Comparison of ENCODE assay signal across 28 cellular contexts in the genomic region with DNA sequence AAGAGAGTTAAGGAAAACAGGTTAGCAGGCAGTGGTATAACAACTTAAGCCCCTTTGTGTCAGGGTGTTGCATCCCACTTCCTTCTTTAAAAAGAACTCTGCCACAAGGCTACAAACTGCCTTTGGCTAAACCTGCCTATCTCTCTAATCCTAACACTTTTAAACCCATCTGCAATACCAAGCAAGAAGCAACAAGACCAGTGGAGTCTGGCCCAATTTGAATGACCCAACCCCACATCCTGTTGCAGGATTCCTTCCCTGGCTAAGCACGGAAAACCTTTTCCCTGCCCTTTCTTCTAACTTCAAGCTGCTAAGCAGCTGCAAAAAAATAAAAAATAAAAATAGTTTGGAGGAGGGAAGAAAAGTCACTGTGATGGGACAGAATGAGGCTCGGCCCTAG.
DNase-seq lines count a peak whose midpoint lies in the region; ATAC-seq and TF ChIP-seq lines count a peak whose summit lies in the region.
"Had no signal": no experiment of that assay in that cellular context is flagged by ENCODE, and none has a peak within 500 bp of the region (broad histone marks: within the 10 kb centered on the region; RNA-seq: fewer than 3 reads in every experiment).

No MANE protein-coding gene starts in this region.

- H3K4me3 ChIP-seq in cardiac fibroblast (replicated peaks in 1 of 2; ENCODE audit: low read depth in 2 of 2, low read length in 2 of 2) = no peak overlapping the region
- H3K4me3 ChIP-seq: coronary artery, gastroesophageal sphincter, right atrium auricular region, SK-N-MC, testis had no signal

- no peak for TF ChIP-seq CTCF in cardiac fibroblast (IDR thresholded peaks at IDR 0.05; ENCODE audit: low read depth, low read length)

- no peak for ATAC-seq in GM21619 (IDR thresholded peaks at IDR 0.05; ENCODE audit: unreplicated experiment)
- ATAC-seq: activated CD8-positive, alpha-beta T cell treated with anti-CD3 and anti-CD28 coated beads, Interleukin-2, amount 10 ng/mL, durations not matched to agents 7 days and 5 days; gastroesophageal sphincter; stimulated activated naive CD8-positive, alpha-beta T cell treated with anti-CD3 and anti-CD28 coated beads, Interleukin-15, Interleukin-2, amounts not matched to agents 100 U/mL and 50 U/mL, for 24 hours had no signal

- peak; percentile 22 for DNase-seq in AG08395 (ENCODE audit: low spot score)
- peak; percentile 8 for DNase-seq in OCI-M1 (lab: John Stamatoyannopoulos, UW)
- DNase-seq in cardiac fibroblast (ENCODE audit: low read depth in 2 of 2) = peak; percentile 11 to 26
- peak; percentile 25 for DNase-seq in iris pigment epithelial cell (ENCODE audit: low read depth)
- no peak for DNase-seq in ecto neural progenitor cell (ENCODE audit: low spot score)
- no peak for DNase-seq in SKM-1 (lab: John Stamatoyannopoulos, UW; ENCODE audit: unreplicated experiment)
- no peak for DNase-seq in COR-L47 (lab: John Stamatoyannopoulos, UW)
- DNase-seq: activated CD4-positive, CD25-positive, alpha-beta regulatory T cell treated with anti-CD3 and anti-CD28 coated beads, Interleukin-2, amount 50 U/mL, for 72 hours; activated CD8-positive, alpha-beta T cell treated with anti-CD3 and anti-CD28 coated beads, Interleukin-2, amount 10 ng/mL, durations not matched to agents 7 days and 5 days; activated naive CD4-positive, alpha-beta T cell treated with anti-CD3 and anti-CD28 coated beads, Interleukin-2, amount 50 U/mL, for 16 hours; amygdala; Calu3; DMS79; GDM1; hippocampal formation; left cardiac atrium; NCI-H1092; NCI-H1694; NCI-H446; NCI-H82; stimulated activated CD4-positive, alpha-beta T cell treated with anti-CD3 and anti-CD28 coated beads, Interleukin-1b, Interleukin-23, amount 100 ng/mL, for 48 hours; stimulated activated naive CD8-positive, alpha-beta T cell treated with anti-CD3 and anti-CD28 coated beads, Interleukin-15, Interleukin-2, amounts not matched to agents 100 U/mL and 50 U/mL, for 24 hours; testis had no signal

Comparison
In these comparisons a context has a peak if more than half of its experiments do, and no peak if none do; other contexts are left out.
1. DNase-seq: peak in AG08395 (single experiment), OCI-M1 (single experiment), cardiac fibroblast (2 of 2) and iris pigment epithelial cell (single experiment); none in ecto neural progenitor cell (single experiment), SKM-1 (single experiment) and COR-L47 (single experiment).